ENCODE assay signal across 17 cellular contexts in genomic region chr5:141632650-141633049, GRCh38. TPM values are rescaled to one million over a fixed set of nuclear protein-coding genes. Genes with fewer than 3 reads are reported as not detected.
DNase-seq lines count a peak whose midpoint lies in the region; ATAC-seq and TF ChIP-seq lines count a peak whose summit lies in the region.
"Had no signal": no experiment of that assay in that cellular context is flagged by ENCODE, and none has a peak within 500 bp of the region (broad histone marks: within the 10 kb centered on the region; RNA-seq: fewer than 3 reads in every experiment).

No MANE protein-coding gene starts in this region.

- peaks cover 35% of the 10 kb centered on the region for H3K36me3 Mint-ChIP-seq in activated CD8-positive, alpha-beta memory T cell treated with anti-CD3 and anti-CD28 coated beads, Interleukin-2, amount 10 ng/mL, durations not matched to agents 7 days and 5 days
- H3K36me3 Mint-ChIP-seq in neural crest cell (ENCODE audit: low read depth) = peaks cover 6% of the 10 kb centered on the region

- POLR2A ChIA-PET in A673 (lab: Charles Lee; ENCODE audit: low non-redundant PET) = no interaction called here

- peaks cover 34% of the 10 kb centered on the region for H3K4me1 Mint-ChIP-seq in activated CD8-positive, alpha-beta memory T cell treated with anti-CD3 and anti-CD28 coated beads, Interleukin-2, amount 10 ng/mL, durations not matched to agents 7 days and 5 days
- H3K4me1 Mint-ChIP-seq in neural crest cell = peaks cover 23% of the 10 kb centered on the region

- H2AFZ ChIP-seq in OCI-LY3 (ENCODE audit: low read depth, low read length) = no peak overlapping the region

- H3K27me3 ChIP-seq in OCI-LY3 (ENCODE audit: low read depth, low read length) (no peaks in the 10 kb centered on the region), A673 (replicated peaks; ENCODE audit: insufficient read depth, low read depth, low read length, poor library complexity) (no peaks in the 10 kb centered on the region)
- H3K27me3 ChIP-seq: BE2C, SJSA1 had no signal

- H3K9me3 Mint-ChIP-seq in activated CD8-positive, alpha-beta memory T cell treated with anti-CD3 and anti-CD28 coated beads, Interleukin-2, amount 10 ng/mL, durations not matched to agents 7 days and 5 days (ENCODE audit: low read depth) = no peaks in the 10 kb centered on the region
- H3K9me3 Mint-ChIP-seq in neural crest cell = no peaks in the 10 kb centered on the region
- H3K9me3 Mint-ChIP-seq: CD4-positive, alpha-beta memory T cell; IgD-negative memory B cell; T-helper 2 cell treated with Interferon-gamma antibody and Interleukin-4, amounts not matched to agents 5 μg/mL and 100 μg/mL, for 36 hours had no signal

- TF ChIP-seq CTCF in OCI-LY3 (IDR thresholded peaks at IDR 0.05; ENCODE audit: low read depth, low read length) (no peak), neural crest cell (conservative IDR thresholded peaks at IDR 0.05) (no peak), A673 (conservative IDR thresholded peaks at IDR 0.05; ENCODE audit: low read depth, low read length) (no peak)

- H3K4me3 ChIP-seq in OCI-LY3 (ENCODE audit: low read length) = no peak overlapping the region
- H3K4me3 ChIP-seq in A673 (ENCODE audit: low read depth, low read length, poor library complexity, severe bottlenecking) = no peak overlapping the region
- H3K4me3 ChIP-seq: SJSA1 had no signal

- H3K9ac ChIP-seq in OCI-LY3 (ENCODE audit: low read length) = no peak overlapping the region

- no peaks in the 10 kb centered on the region for H3K9me3 ChIP-seq in OCI-LY3 (ENCODE audit: insufficient read depth, low read length)
- H3K9me3 ChIP-seq in A673 (ENCODE audit: low read depth, low read length, poor library complexity, severe bottlenecking) = no peaks in the 10 kb centered on the region
- H3K9me3 ChIP-seq: BE2C, SJSA1 had no signal

- H3K27me3 Mint-ChIP-seq in activated CD8-positive, alpha-beta memory T cell treated with anti-CD3 and anti-CD28 coated beads, Interleukin-2, amount 10 ng/mL, durations not matched to agents 7 days and 5 days = no peaks in the 10 kb centered on the region
- no peaks in the 10 kb centered on the region for H3K27me3 Mint-ChIP-seq in neural crest cell (ENCODE audit: low read depth)
- H3K27me3 Mint-ChIP-seq: CD4-positive, alpha-beta memory T cell; IgD-negative memory B cell had no signal

- peak overlapping the region; percentile 9; the same call in 1 of the 2 replicates for H3K4me2 ChIP-seq in OCI-LY3 (ENCODE audit: low read length)

- H3K4me1 ChIP-seq in OCI-LY3 (ENCODE audit: low read length) = peaks cover 52% of the 10 kb centered on the region
- peaks cover 9% of the 10 kb centered on the region for H3K4me1 ChIP-seq in A673 (ENCODE audit: insufficient read depth, low read length, poor library complexity, severe bottlenecking)

- no peak overlapping the region for H3K27ac Mint-ChIP-seq in activated CD8-positive, alpha-beta memory T cell treated with anti-CD3 and anti-CD28 coated beads, Interleukin-2, amount 10 ng/mL, durations not matched to agents 7 days and 5 days
- H3K27ac Mint-ChIP-seq in neural crest cell (ENCODE audit: unreplicated experiment) = no peak overlapping the region
- H3K27ac Mint-ChIP-seq: T-helper 2 cell treated with Interferon-gamma antibody and Interleukin-4, amounts not matched to agents 5 μg/mL and 100 μg/mL, for 36 hours had no signal

- intact Hi-C loops in A673 (cut with micrococcal nuclease; ENCODE audit: unreplicated experiment) = no loop called here

- H3K36me3 ChIP-seq in OCI-LY3 (replicated peaks; ENCODE audit: low read depth, low read length) (peaks cover 45% of the 10 kb centered on the region), A673 (ENCODE audit: insufficient read depth, low read length, poor library complexity, severe bottlenecking) (peaks cover 35% of the 10 kb centered on the region)

- DNase-seq in activated CD8-positive, alpha-beta memory T cell treated with anti-CD3 and anti-CD28 coated beads, Interleukin-2, amount 50 U/mL, for 48 hours = peak; percentile 7
- DNase-seq in activated CD8-positive, alpha-beta memory T cell treated with anti-CD3 and anti-CD28 coated beads, Interleukin-2, amount 10 ng/mL, durations not matched to agents 7 days and 5 days = no peak
- DNase-seq in NCI-H1105 (lab: John Stamatoyannopoulos, UW) (peak; percentile 6), neural crest cell (ENCODE audit: low read depth, low spot score) (no peak), A673 (ENCODE audit: low spot score) (no peak), epidermal melanocyte (ENCODE audit: insufficient read length, low spot score) (no peak), NCI-H774 (lab: John Stamatoyannopoulos, UW) (no peak)
- DNase-seq: BE2C; CD4-positive, alpha-beta memory T cell; H7; NCI-H187 treated with DMSO at 0.1 percent for 48 hours; PC-3; SW 1271 had no signal

- H3K27ac ChIP-seq in OCI-LY3 (ENCODE audit: low read length) = no peak overlapping the region
- H3K27ac ChIP-seq in A673 (ENCODE audit: low read depth, low read length, poor library complexity, severe bottlenecking) = no peak overlapping the region
- H3K27ac ChIP-seq: SJSA1 had no signal

- BruUV-seq in A673 (replicated peaks; lab: Mats Ljungman, UMichigan) = no TSS peak

- no peak for ATAC-seq in activated CD8-positive, alpha-beta memory T cell treated with anti-CD3 and anti-CD28 coated beads, Interleukin-2, amount 10 ng/mL, durations not matched to agents 7 days and 5 days
- ATAC-seq: PC-3 had no signal

- peaks cover 70% of the 10 kb centered on the region for H3K79me2 ChIP-seq in OCI-LY3 (ENCODE audit: low read length)

- H3K4me3 Mint-ChIP-seq in activated CD8-positive, alpha-beta memory T cell treated with anti-CD3 and anti-CD28 coated beads, Interleukin-2, amount 10 ng/mL, durations not matched to agents 7 days and 5 days = no peak overlapping the region
- peak overlapping the region; percentile 47 for H3K4me3 Mint-ChIP-seq in neural crest cell
- H3K4me3 Mint-ChIP-seq: T-helper 2 cell treated with Interferon-gamma antibody and Interleukin-4, amounts not matched to agents 5 μg/mL and 100 μg/mL, for 36 hours had no signal

- peaks cover 32% of the 10 kb centered on the region for H4K20me1 ChIP-seq in OCI-LY3 (ENCODE audit: insufficient read depth, low read length)

- CTCF ChIA-PET in activated CD8-positive, alpha-beta memory T cell treated with anti-CD3 and anti-CD28 coated beads, Interleukin-2, amount 10 ng/mL, durations not matched to agents 7 days and 5 days (lab: Charles Lee) = interaction anchor here (0.6 to 11.1 kb wide), 7 partner anchors 8 to 69 kb away, joined by 3 to 171 read pairs (median 11); partner anchors contain the start of gene DIAPH1
- CTCF ChIA-PET in A673 (lab: Charles Lee) = interaction anchor here (0.8 kb wide), 1 partner anchor 13 kb away, joined by 4 read pairs; no protein-coding TSS in a partner anchor

RNA-seq across cellular contexts. Expression of gene HDAC3, which starts 4.0 kb away (rescaled TPM):
- total RNA-seq in activated CD8-positive, alpha-beta memory T cell treated with anti-CD3 and anti-CD28 coated beads, Interleukin-2, amount 10 ng/mL, durations not matched to agents 7 days and 5 days = 10 to 100 TPM; 87.1 to 90.0 TPM
- 110 and 114 TPM in 2 replicates for total RNA-seq in neural crest cell
- 93.1 and 109 TPM in 2 replicates for total RNA-seq in A673 (2021)

RNA-seq across cellular contexts. Expression of gene RELL2, which starts 4.1 kb away (rescaled TPM):
- total RNA-seq in activated CD8-positive, alpha-beta memory T cell treated with anti-CD3 and anti-CD28 coated beads, Interleukin-2, amount 10 ng/mL, durations not matched to agents 7 days and 5 days = 10 to 100 TPM; 28.0 to 35.8 TPM
- total RNA-seq in neural crest cell (6.5 and 6.9 TPM in 2 replicates), A673 (2021) (4.7 and 6.6 TPM in 2 replicates)

RNA-seq across cellular contexts. Expression of gene DIAPH1, which starts 13.8 kb away (rescaled TPM):
- total RNA-seq in activated CD8-positive, alpha-beta memory T cell treated with anti-CD3 and anti-CD28 coated beads, Interleukin-2, amount 10 ng/mL, durations not matched to agents 7 days and 5 days = 100 to 1,000 TPM; 284 to 295 TPM
- total RNA-seq in neural crest cell (86.3 and 99.1 TPM in 2 replicates), A673 (2021) (105 and 109 TPM in 2 replicates)

RNA-seq across cellular contexts. Expression of gene FCHSD1, which starts 18.6 kb away (rescaled TPM):
- total RNA-seq in activated CD8-positive, alpha-beta memory T cell treated with anti-CD3 and anti-CD28 coated beads, Interleukin-2, amount 10 ng/mL, durations not matched to agents 7 days and 5 days = 10 to 100 TPM; 46.5 to 64.1 TPM
- total RNA-seq in neural crest cell (20.4 and 20.6 TPM in 2 replicates), A673 (2021) (2.3 and 3.9 TPM in 2 replicates)

RNA-seq across cellular contexts. Expression of gene ARAP3, which starts 49.4 kb away (rescaled TPM):
- total RNA-seq in activated CD8-positive, alpha-beta memory T cell treated with anti-CD3 and anti-CD28 coated beads, Interleukin-2, amount 10 ng/mL, durations not matched to agents 7 days and 5 days = 10 to 100 TPM in 1 of 2 experiments, 1 to 10 TPM in 1; 9.9 to 11.0 TPM
- total RNA-seq in neural crest cell (36.0 and 39.2 TPM in 2 replicates), A673 (2021) (4.1 and 4.6 TPM in 2 replicates)

Comparison
In these comparisons a context has a peak if more than half of its experiments do, and no peak if none do; other contexts are left out.
1. DNase-seq: peak in activated CD8-positive, alpha-beta memory T cell treated with anti-CD3 and anti-CD28 coated beads, Interleukin-2, amount 50 U/mL, for 48 hours (single experiment) and NCI-H1105 (single experiment); none in activated CD8-positive, alpha-beta memory T cell treated with anti-CD3 and anti-CD28 coated beads, Interleukin-2, amount 10 ng/mL, durations not matched to agents 7 days and 5 days (single experiment), neural crest cell (single experiment), A673 (single experiment), epidermal melanocyte (single experiment) and NCI-H774 (single experiment).